In genomic region chr6:114030767-114031166, GRCh38 we compare ENCODE assay signal across 1 cellular context.
TF ChIP-seq lines count a peak whose summit lies in the region.

No MANE protein-coding gene starts in this region.

TF ChIP-seq in K562, 482 proteins besides CTCF, POLR2A, EP300 and RAD21 (continued from another document):
- TF ChIP-seq KHSRP (IDR thresholded peaks at IDR 0.05) = no peak
- TF ChIP-seq MXI1 (IDR thresholded peaks at IDR 0.05; ENCODE audit: low read depth, low read length) = no peak
- no peak for TF ChIP-seq DNMT1 (IDR thresholded peaks at IDR 0.05)
- TF ChIP-seq YBX1 (IDR thresholded peaks at IDR 0.05) = no peak
- no peak for TF ChIP-seq NFXL1 (CRISPR knock-in tag; IDR thresholded peaks at IDR 0.05)
- no peak for TF ChIP-seq FOSL1 (tag; conservative IDR thresholded peaks at IDR 0.05)
- TF ChIP-seq MIER1 (IDR thresholded peaks at IDR 0.05; ENCODE audit: low read depth) = no peak
- TF ChIP-seq SOX6 (IDR thresholded peaks at IDR 0.05) = no peak
- no peak for TF ChIP-seq LARP7 (IDR thresholded peaks at IDR 0.05)
- TF ChIP-seq PHB2 (IDR thresholded peaks at IDR 0.05; ENCODE audit: low read depth) = no peak
- TF ChIP-seq HES1 (IDR thresholded peaks at IDR 0.05; ENCODE audit: low read depth) = no peak
- no peak for TF ChIP-seq ZNF311 (CRISPR knock-in tag; IDR thresholded peaks at IDR 0.05)
- no peak for TF ChIP-seq MAFF (IDR thresholded peaks at IDR 0.05; ENCODE audit: low read length)
- TF ChIP-seq HMGN3 (IDR thresholded peaks at IDR 0.05; ENCODE audit: borderline replicate concordance, extremely low read depth, insufficient read length, low read depth, low read length) = no peak
- TF ChIP-seq POLR3G (IDR thresholded peaks at IDR 0.05; ENCODE audit: extremely low read depth, insufficient read length, insufficient replicate concordance) = no peak
TF ChIP-seq in K562: peak in this region for 0.
